Comparison of ENCODE assay signal across 9 cellular contexts in genomic region chr1:84297546-84298244, GRCh38. TPM values are rescaled to one million over a fixed set of nuclear protein-coding genes. Genes with fewer than 3 reads are reported as not detected.
A peak's percentile ranks its signal among the peaks of the same experiment; 100 is the strongest.
DNase-seq lines count a peak whose midpoint lies in the region; ATAC-seq, FAIRE-seq and TF ChIP-seq lines count a peak whose summit lies in the region.
"Had no signal": no experiment of that assay in that cellular context is flagged by ENCODE, and none has a peak within 500 bp of the region (broad histone marks: within the 10 kb centered on the region; RNA-seq: fewer than 3 reads in every experiment).

No MANE protein-coding gene starts in this region.

- in situ Hi-C loops in GM13977 (cut with MboI; ENCODE audit: low pct_unique_long_range_greater_than_20kb, low sequenced_read_pairs, unreplicated experiment): loop anchor here (25.0 kb wide), 1 partner anchor 315 kb away; no protein-coding TSS in a partner anchor

- ATAC-seq in SK-N-SH treated with all-trans-retinoic acid at 6 μM for 48 hours (no peak), WTC11 (no peak)

- peaks cover 39% of the 10 kb centered on the region for H3K4me1 Mint-ChIP-seq in WTC11
- H3K4me1 Mint-ChIP-seq in immature natural killer cell: peaks cover 22 to 38% of the 10 kb centered on the region in 2 donors

- H3K27ac Mint-ChIP-seq in WTC11 (no peak overlapping the region), immature natural killer cell (peak overlapping the region in 1 of 6 donors; percentile 21)

- H3K4me1 ChIP-seq in SK-N-SH (ENCODE audit: control insufficient read depth in 1 of 2, insufficient read depth in 2 of 2, low read depth in 1 of 2, low read length in 1 of 2): peaks cover 14 to 18% of the 10 kb centered on the region in 2 experiments; a peak in 3 of 4 replicates

- H4K20me1 ChIP-seq in SK-N-SH (ENCODE audit: insufficient read depth): no peaks in the 10 kb centered on the region

- TF ChIP-seq EP300 in SK-N-SH (IDR thresholded peaks at IDR 0.05; ENCODE audit: borderline replicate concordance in 1 of 2, low read depth in 1 of 2, low read length in 1 of 2): no peak

- H3K36me3 ChIP-seq in SK-N-SH (replicated peaks in 1 of 2; ENCODE audit: control insufficient read depth in 1 of 2, insufficient read depth in 2 of 2, low read length in 1 of 2): no peaks in the 10 kb centered on the region

- peaks cover 4% of the 10 kb centered on the region; the same call in 1 of the 2 replicates for H3K9me3 ChIP-seq in SK-N-SH

- peak overlapping the region; percentile 91 for H3K4me2 ChIP-seq in SK-N-SH

- peaks cover 7% of the 10 kb centered on the region for H3K36me3 Mint-ChIP-seq in WTC11
- peaks cover 0 to 5% (median 0%) of the 10 kb centered on the region in 3 donors for H3K36me3 Mint-ChIP-seq in immature natural killer cell

- TF ChIP-seq CTCF in SK-N-SH (IDR thresholded peaks at IDR 0.05) (no peak), WTC11 (IDR thresholded peaks at IDR 0.05) (no peak), GM13977 (IDR thresholded peaks at IDR 0.05; ENCODE audit: extremely low read depth, insufficient read depth, missing control alignments) (no peak)

- H3K79me2 ChIP-seq in SK-N-SH (ENCODE audit: insufficient read depth): no peaks in the 10 kb centered on the region

- H3K9me2 ChIP-seq in SK-N-SH: no peaks in the 10 kb centered on the region

- H3K27me3 Mint-ChIP-seq in WTC11 (ENCODE audit: low read depth): no peaks in the 10 kb centered on the region; the same call in none of the 2 replicates
- H3K27me3 Mint-ChIP-seq in immature natural killer cell (ENCODE audit: low read depth in 3 of 3): peaks cover 3 to 7% (median 4%) of the 10 kb centered on the region in 3 donors

- no peaks in the 10 kb centered on the region for H3K27me3 ChIP-seq in SK-N-SH (ENCODE audit: insufficient read depth)

- H3K9me3 Mint-ChIP-seq in WTC11: peaks cover 20% of the 10 kb centered on the region
- peaks cover 0 to 2% (median 0%) of the 10 kb centered on the region in 6 donors for H3K9me3 Mint-ChIP-seq in immature natural killer cell

- no peak for TF ChIP-seq RAD21 in SK-N-SH (IDR thresholded peaks at IDR 0.05; ENCODE audit: low read length)

- FAIRE-seq in urothelium cell line (lab: Jason Lieb, UNC): no peak

- CTCF ChIA-PET in SK-N-SH (lab: Yijun Ruan, JAX): interaction anchor here (0.7 to 1.3 kb wide), 3 partner anchors 32 to 140 kb away, joined by 3 to 4 read pairs (median 4); no protein-coding TSS in a partner anchor
- CTCF ChIA-PET in WTC11 (lab: Charles Lee): no interaction called here

- peaks cover 11% of the 10 kb centered on the region for H3F3A ChIP-seq in SK-N-SH (replicated peaks; ENCODE audit: insufficient read depth)

- H3K9ac ChIP-seq in SK-N-SH: no peak overlapping the region

- DNase-seq in SK-N-SH (no peak), WTC11 (ENCODE audit: low spot score) (no peak), immature natural killer cell (no peak), superior temporal gyrus (ENCODE audit: extremely low spot score) (peak; percentile 60), urothelium cell line (ENCODE audit: low spot score) (no peak), GM13977 (ENCODE audit: low spot score) (no peak), glomerular visceral epithelial cell (ENCODE audit: extremely low spot score) (no peak)

- peak overlapping the region; percentile 84 to 95; a peak in 3 of 4 replicates for H3K4me3 ChIP-seq in SK-N-SH (ENCODE audit: low read depth in 2 of 2, low read length in 1 of 2)

- H3K27ac ChIP-seq in SK-N-SH (ENCODE audit: low read depth in 2 of 2, low read length in 1 of 2): peak overlapping the region in 1 of 2 experiments; percentile 25; a peak in 1 of 4 replicates

- WGBS in SK-N-SH (ENCODE audit: low lambda C conversion rate): 84% methylated on average over 10 of the region's 10 CpGs

- peak overlapping the region; percentile 91 for H2AFZ ChIP-seq in SK-N-SH (ENCODE audit: low read depth)

- H3K4me3 Mint-ChIP-seq in WTC11 (peak overlapping the region; percentile 95), immature natural killer cell (peak overlapping the region; percentile 84 to 93 (median 92))

- POLR2A ChIA-PET in SK-N-SH (lab: Yijun Ruan, JAX): interaction anchor here (0.6 kb wide), 1 partner anchor 125 kb away, joined by 4 read pairs; no protein-coding TSS in a partner anchor
- POLR2A ChIA-PET in WTC11 (lab: Charles Lee): interaction anchor here (0.6 kb wide), 1 partner anchor 1472 kb away, joined by 6 read pairs; no protein-coding TSS in a partner anchor

TF ChIP-seq in SK-N-SH, 30 proteins besides CTCF, POLR2A, EP300 and RAD21 (continues in another document):
- TF ChIP-seq MEF2A (IDR thresholded peaks at IDR 0.05; ENCODE audit: borderline replicate concordance, low read depth) (no peak), EZH2phosphoT487 (IDR thresholded peaks at IDR 0.05; ENCODE audit: borderline replicate concordance, low read depth) (no peak), MXI1 (IDR thresholded peaks at IDR 0.05; ENCODE audit: low read depth, low read length) (no peak), GATA2 (CRISPR knock-in tag; IDR thresholded peaks at IDR 0.05) (no peak)
- TF ChIP-seq, protein P1, sequence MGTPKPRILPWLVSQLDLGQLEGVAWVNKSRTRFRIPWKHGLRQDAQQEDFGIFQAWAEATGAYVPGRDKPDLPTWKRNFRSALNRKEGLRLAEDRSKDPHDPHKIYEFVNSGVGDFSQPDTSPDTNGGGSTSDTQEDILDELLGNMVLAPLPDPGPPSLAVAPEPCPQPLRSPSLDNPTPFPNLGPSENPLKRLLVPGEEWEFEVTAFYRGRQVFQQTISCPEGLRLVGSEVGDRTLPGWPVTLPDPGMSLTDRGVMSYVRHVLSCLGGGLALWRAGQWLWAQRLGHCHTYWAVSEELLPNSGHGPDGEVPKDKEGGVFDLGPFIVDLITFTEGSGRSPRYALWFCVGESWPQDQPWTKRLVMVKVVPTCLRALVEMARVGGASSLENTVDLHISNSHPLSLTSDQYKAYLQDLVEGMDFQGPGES (IDR thresholded peaks at IDR 0.05; ENCODE audit: low read depth, low read length): no peak

TF ChIP-seq in SK-N-SH treated with all-trans-retinoic acid at 6 μM for 48 hours, 23 proteins besides CTCF, POLR2A, EP300 and RAD21 (continues in another document):
- no peak for TF ChIP-seq ZFP3 (CRISPR knock-in tag; IDR thresholded peaks at IDR 0.05)
- no peak for TF ChIP-seq ZFP30 (CRISPR knock-in tag; IDR thresholded peaks at IDR 0.05)
- TF ChIP-seq, protein P2, sequence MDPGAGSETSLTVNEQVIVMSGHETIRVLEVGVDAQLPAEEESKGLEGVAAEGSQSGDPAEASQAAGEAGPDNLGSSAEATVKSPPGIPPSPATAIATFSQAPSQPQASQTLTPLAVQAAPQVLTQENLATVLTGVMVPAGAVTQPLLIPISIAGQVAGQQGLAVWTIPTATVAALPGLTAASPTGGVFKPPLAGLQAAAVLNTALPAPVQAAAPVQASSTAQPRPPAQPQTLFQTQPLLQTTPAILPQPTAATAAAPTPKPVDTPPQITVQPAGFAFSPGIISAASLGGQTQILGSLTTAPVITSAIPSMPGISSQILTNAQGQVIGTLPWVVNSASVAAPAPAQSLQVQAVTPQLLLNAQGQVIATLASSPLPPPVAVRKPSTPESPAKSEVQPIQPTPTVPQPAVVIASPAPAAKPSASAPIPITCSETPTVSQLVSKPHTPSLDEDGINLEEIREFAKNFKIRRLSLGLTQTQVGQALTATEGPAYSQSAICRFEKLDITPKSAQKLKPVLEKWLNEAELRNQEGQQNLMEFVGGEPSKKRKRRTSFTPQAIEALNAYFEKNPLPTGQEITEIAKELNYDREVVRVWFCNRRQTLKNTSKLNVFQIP (CRISPR knock-in tag; IDR thresholded peaks at IDR 0.05; ENCODE audit: borderline replicate concordance, low read depth): no peak
- no peak for TF ChIP-seq PPARA (CRISPR knock-in tag; IDR thresholded peaks at IDR 0.05; ENCODE audit: borderline replicate concordance)
- no peak for TF ChIP-seq TCF4 (CRISPR knock-in tag; IDR thresholded peaks at IDR 0.05; ENCODE audit: borderline replicate concordance)
- TF ChIP-seq GLIS3 (CRISPR knock-in tag; IDR thresholded peaks at IDR 0.05): no peak
- TF ChIP-seq ZNF70 (CRISPR knock-in tag; IDR thresholded peaks at IDR 0.05): no peak
- TF ChIP-seq OSR1 (CRISPR knock-in tag; IDR thresholded peaks at IDR 0.05): no peak
- no peak for TF ChIP-seq TOX (CRISPR knock-in tag; IDR thresholded peaks at IDR 0.05; ENCODE audit: borderline replicate concordance)

TF ChIP-seq in WTC11, 78 proteins besides CTCF, POLR2A, EP300 and RAD21:
- TF ChIP-seq ATF3 (CRISPR knock-in tag; conservative IDR thresholded peaks at IDR 0.05) (no peak), NR3C1 (CRISPR knock-in tag; conservative IDR thresholded peaks at IDR 0.05; ENCODE audit: low read depth) (no peak), SMAD3 (CRISPR knock-in tag; IDR thresholded peaks at IDR 0.05; ENCODE audit: borderline replicate concordance) (no peak), NFATC4 (CRISPR knock-in tag; IDR thresholded peaks at IDR 0.05) (no peak)
- TF ChIP-seq, protein P3, sequence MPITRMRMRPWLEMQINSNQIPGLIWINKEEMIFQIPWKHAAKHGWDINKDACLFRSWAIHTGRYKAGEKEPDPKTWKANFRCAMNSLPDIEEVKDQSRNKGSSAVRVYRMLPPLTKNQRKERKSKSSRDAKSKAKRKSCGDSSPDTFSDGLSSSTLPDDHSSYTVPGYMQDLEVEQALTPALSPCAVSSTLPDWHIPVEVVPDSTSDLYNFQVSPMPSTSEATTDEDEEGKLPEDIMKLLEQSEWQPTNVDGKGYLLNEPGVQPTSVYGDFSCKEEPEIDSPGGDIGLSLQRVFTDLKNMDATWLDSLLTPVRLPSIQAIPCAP (CRISPR knock-in tag; IDR thresholded peaks at IDR 0.05): no peak

RNA-seq across cellular contexts. Expression of gene SAMD13, which starts 3.8 kb away (rescaled TPM):
- polyA plus RNA-seq in SK-N-SH (2012; rRNA removed) (1.3 and 1.9 TPM in 2 replicates), immature natural killer cell (1 to 10 TPM in 1 of 3 donors, not detected in 2; 1.2 TPM)
- polyA plus RNA-seq in SK-N-SH (2012; cell fraction: cytosol; rRNA removed): 2.2 and 3.0 TPM in 2 replicates
- 0.23 and 0.46 TPM in 2 replicates for polyA plus RNA-seq in SK-N-SH (2012; cell fraction: nucleus; rRNA removed)
- 1.8 to 2.9 TPM (median 2.3 TPM) in 3 replicates for total RNA-seq in WTC11 (2021)
- total RNA-seq: T-helper 1 cell treated with Interleukin-12 subunit alpha and Interleukin-12 subunit beta and Interleukin-4 antibody, amounts not matched to agents 30 ng/mL and 1 ng/mL, for 36 hours had no signal
